Comparison of ENCODE assay signal across 3 cellular contexts in genomic region chr7:144311218-144311617, GRCh38. TPM values are rescaled to one million over a fixed set of nuclear protein-coding genes. Genes with fewer than 3 reads are reported as not detected.
"Had no signal": no experiment of that assay in that cellular context is flagged by ENCODE, and none has a peak within 500 bp of the region (broad histone marks: within the 10 kb centered on the region; RNA-seq: fewer than 3 reads in every experiment).

No MANE protein-coding gene starts in this region.

RNA-seq across cellular contexts. Expression of gene OR2A1, which starts 1.0 kb away (rescaled TPM):
- polyA plus RNA-seq: immature natural killer cell, keratinocyte, mammary epithelial cell had no signal

RNA-seq across cellular contexts. Expression of gene CTAGE8, which starts 42.1 kb away (rescaled TPM):
- polyA plus RNA-seq: immature natural killer cell had no signal

RNA-seq across cellular contexts. Expression of gene OR2A7, which starts 46.6 kb away (rescaled TPM):
- polyA plus RNA-seq: immature natural killer cell had no signal
